ENCODE assay signal across 10 cellular contexts in the genomic region with DNA sequence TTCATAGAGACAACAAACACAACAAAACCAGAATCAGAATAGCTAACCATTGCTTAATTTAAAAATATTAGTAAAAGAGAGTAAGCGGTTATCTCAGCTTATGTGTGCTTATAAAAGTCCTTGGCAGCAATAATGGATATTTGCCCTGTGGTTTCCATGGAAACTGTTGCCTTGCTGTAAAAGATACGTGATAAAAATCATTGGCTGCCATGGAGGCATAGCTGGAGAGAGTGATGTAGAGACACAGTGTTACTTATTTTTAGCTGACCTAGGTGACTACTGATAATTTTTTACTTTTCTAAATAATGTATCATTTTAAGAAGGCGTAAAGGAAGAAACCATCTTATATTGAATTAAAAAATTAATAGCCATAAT.
DNase-seq lines count a peak whose midpoint lies in the region; ATAC-seq and TF ChIP-seq lines count a peak whose summit lies in the region.
"Had no signal": no experiment of that assay in that cellular context is flagged by ENCODE, and none has a peak within 500 bp of the region (broad histone marks: within the 10 kb centered on the region; RNA-seq: fewer than 3 reads in every experiment).

No MANE protein-coding gene starts in this region.

- TF ChIP-seq POLR2A in prostate gland (IDR thresholded peaks at IDR 0.05), result no peak

- no peak for TF ChIP-seq CTCF in prostate gland (IDR thresholded peaks at IDR 0.05)

- intact Hi-C loops in prostate gland (cut with DNase I), result loop anchor here (5.0 kb wide), 1 partner anchor 92 kb away; a partner anchor contains a TSS

- no peak overlapping the region for H3K4me3 ChIP-seq in prostate gland

- H3K36me3 ChIP-seq in prostate gland, result no peaks in the 10 kb centered on the region

- DNase-seq in EL (peak; percentile 33), NCI-H2171 (lab: John Stamatoyannopoulos, UW) (peak; percentile 35), dermis blood vessel endothelial cell (peak; percentile 59), prostate gland (ENCODE audit: low spot score) (peak; percentile 53), mucosa of gallbladder (ENCODE audit: low spot score) (no peak)
- no peak for DNase-seq in effector CD8-positive, alpha-beta T cell (lab: John Stamatoyannopoulos, UW)
- DNase-seq: activated T-cell treated with anti-CD3 and anti-CD28 coated beads, Interleukin-2, amount 50 U/mL, for 24 hours; H9 had no signal

- no peaks in the 10 kb centered on the region for H3K27me3 ChIP-seq in prostate gland (replicated peaks; ENCODE audit: insufficient read depth)

- H3K4me1 ChIP-seq in prostate gland (replicated peaks), result no peaks in the 10 kb centered on the region

- H3K9me3 ChIP-seq in prostate gland, result no peaks in the 10 kb centered on the region

- peak overlapping the region in 1 of 2 donors; percentile 55 for H3K27ac ChIP-seq in prostate gland

- 23% methylated on average over 3 of the region's 3 CpGs for WGBS in prostate gland

- ATAC-seq in HG03571 (IDR thresholded peaks at IDR 0.05; ENCODE audit: unreplicated experiment) (no peak), HG03565 (IDR thresholded peaks at IDR 0.05; ENCODE audit: unreplicated experiment) (no peak)

Comparison
In these comparisons a context has a peak if more than half of its experiments do, and no peak if none do; other contexts are left out.
1. DNase-seq: peak in EL (single experiment), NCI-H2171 (single experiment), dermis blood vessel endothelial cell (single experiment) and prostate gland (single experiment); none in mucosa of gallbladder (single experiment) and effector CD8-positive, alpha-beta T cell (single experiment).